In the genomic region with DNA sequence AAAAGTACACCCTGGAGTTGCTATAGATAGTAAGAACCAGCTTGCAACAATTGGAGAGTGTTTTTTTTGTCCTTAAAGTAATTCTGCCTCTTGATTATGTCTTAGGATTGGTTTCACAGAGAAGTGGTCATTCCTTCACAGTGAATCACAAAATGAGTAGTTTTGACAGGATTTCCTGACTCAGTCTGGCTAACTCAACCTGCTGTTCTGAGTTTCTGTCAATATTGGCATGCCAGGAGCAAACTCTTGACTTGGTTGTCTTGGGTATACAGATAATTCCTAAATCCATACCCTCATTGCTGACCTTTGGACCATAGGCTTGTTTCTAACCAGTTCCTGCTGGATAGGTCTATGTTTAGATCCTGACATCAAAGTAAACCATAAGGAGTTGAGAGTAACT, we compare ENCODE assay signal across 13 cellular contexts. TPM values are rescaled to one million over a fixed set of nuclear protein-coding genes. Genes with fewer than 3 reads are reported as not detected.
DNase-seq lines count a peak whose midpoint lies in the region; TF ChIP-seq lines count a peak whose summit lies in the region.
"Had no signal": no experiment of that assay in that cellular context is flagged by ENCODE, and none has a peak within 500 bp of the region (broad histone marks: within the 10 kb centered on the region; RNA-seq: fewer than 3 reads in every experiment).

No MANE protein-coding gene starts in this region.

- H3K9me3 ChIP-seq in colonic mucosa = no peaks in the 10 kb centered on the region
- H3K9me3 ChIP-seq: vagina had no signal

- TF ChIP-seq CTCF in AG09309 (IDR thresholded peaks at IDR 0.05; ENCODE audit: control insufficient read depth, insufficient read depth, low read depth, low read length, missing control alignments) (no peak), colonic mucosa (IDR thresholded peaks at IDR 0.05) (no peak)

- H3K27me3 ChIP-seq in colonic mucosa (no peaks in the 10 kb centered on the region), H7 (ENCODE audit: control insufficient read depth, insufficient read depth, low read length) (no peaks in the 10 kb centered on the region)
- H3K27me3 ChIP-seq: vagina had no signal

- H3K4me1 ChIP-seq in colonic mucosa = no peaks in the 10 kb centered on the region
- H3K4me1 ChIP-seq: vagina had no signal

- H3K27ac ChIP-seq in colonic mucosa = peak overlapping the region; percentile 48
- H3K27ac ChIP-seq: vagina had no signal

- no peak overlapping the region for H3K4me3 ChIP-seq in AG09309 (ENCODE audit: control insufficient read depth, low read depth, low read length)
- no peak overlapping the region for H3K4me3 ChIP-seq in colonic mucosa
- H3K4me3 ChIP-seq in H7 (ENCODE audit: insufficient read depth, low read depth, low read length) = no peak overlapping the region
- H3K4me3 ChIP-seq: vagina had no signal

- no peaks in the 10 kb centered on the region for H3K36me3 ChIP-seq in colonic mucosa
- H3K36me3 ChIP-seq in H7 (replicated peaks; ENCODE audit: control insufficient read depth, insufficient read depth, low read length) = no peaks in the 10 kb centered on the region; the same call in 1 of the 2 replicates
- H3K36me3 ChIP-seq: vagina had no signal

- intact Hi-C loops in colonic mucosa (cut with DNase I) = no loop called here

- H3K9ac ChIP-seq in colonic mucosa (ENCODE audit: low read depth in 2 of 2, low read length in 2 of 2) = no peak overlapping the region

- DNase-seq in AG09309 (ENCODE audit: low read depth) = peak; percentile 42
- peak; percentile 61 for DNase-seq in LoVo (ENCODE audit: low spot score)
- DNase-seq in colonic mucosa = peak; percentile 49
- peak; percentile 54 for DNase-seq in mucosa of gallbladder (ENCODE audit: low spot score)
- no peak for DNase-seq in C1 segment of cervical spinal cord (lab: John Stamatoyannopoulos, UW)
- no peak for DNase-seq in NOMO-1 treated with DMSO at 0.1 percent for 48 hours (lab: John Stamatoyannopoulos, UW; ENCODE audit: unreplicated experiment)
- no peak for DNase-seq in NCI-H2227 treated with DMSO at 0.1 percent for 48 hours (lab: John Stamatoyannopoulos, UW)
- no peak for DNase-seq in H7
- DNase-seq: CD4-positive, CD25-positive, alpha-beta regulatory T cell; erythroblast; NCI-H446; stimulated activated CD4-positive, alpha-beta T cell treated with anti-CD3 and anti-CD28 coated beads, Interleukin-4, amount 100 ng/mL, for 24 hours had no signal

RNA-seq across cellular contexts. Expression of a gene that starts 9.4 kb away (rescaled TPM):
- total RNA-seq in colonic mucosa (10 to 100 TPM; 31.5 to 33.4 TPM), mucosa of gallbladder (17.7 TPM)
- 24.2 and 25.6 TPM in 2 replicates for total RNA-seq in H7 (2014; rRNA removed; shearing (Covaris generic))

Comparison
In these comparisons a context has a peak if more than half of its experiments do, and no peak if none do; other contexts are left out.
1. DNase-seq: peak in AG09309 (single experiment), LoVo (single experiment), colonic mucosa (single experiment) and mucosa of gallbladder (single experiment); none in C1 segment of cervical spinal cord (0 of 14), NOMO-1 treated with DMSO at 0.1 percent for 48 hours (single experiment), NCI-H2227 treated with DMSO at 0.1 percent for 48 hours (single experiment) and H7 (single experiment).